23 cellular contexts compared by ENCODE assay signal in the genomic region with DNA sequence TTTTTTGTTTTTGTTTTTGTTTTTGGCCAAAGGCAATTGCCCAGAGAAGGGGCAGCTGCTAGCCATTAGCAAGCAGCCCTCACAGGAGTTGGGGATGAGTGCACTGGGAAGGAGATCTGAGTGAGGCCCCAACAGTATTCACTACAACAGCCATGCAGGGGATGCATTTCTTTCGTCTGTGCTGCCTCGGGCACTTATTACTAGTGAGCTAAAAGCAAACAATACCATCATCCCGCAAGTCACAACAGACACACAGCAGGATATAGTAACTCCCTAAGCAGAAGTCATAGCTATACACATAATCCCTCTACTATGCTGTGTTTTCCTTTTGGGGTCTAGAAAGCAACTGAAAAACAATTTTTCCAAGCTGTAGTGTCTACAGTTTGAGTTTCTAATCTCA. TPM values are rescaled to one million over a fixed set of nuclear protein-coding genes. Genes with fewer than 3 reads are reported as not detected.
DNase-seq lines count a peak whose midpoint lies in the region; ATAC-seq, FAIRE-seq and TF ChIP-seq lines count a peak whose summit lies in the region.
"Had no signal": no experiment of that assay in that cellular context is flagged by ENCODE, and none has a peak within 500 bp of the region (broad histone marks: within the 10 kb centered on the region; RNA-seq: fewer than 3 reads in every experiment).

No MANE protein-coding gene starts in this region.

- no peaks in the 10 kb centered on the region for H3K9me3 ChIP-seq in HAP-1
- no peaks in the 10 kb centered on the region for H3K9me3 ChIP-seq in CD4-positive, alpha-beta T cell (ENCODE audit: control insufficient read depth, low read length)
- H3K9me3 ChIP-seq: A549, MG63, SJSA1 had no signal

- H3K4me1 Mint-ChIP-seq in osteocyte (ENCODE audit: unreplicated experiment) = peaks cover 52% of the 10 kb centered on the region
- peaks cover 5% of the 10 kb centered on the region for H3K4me1 Mint-ChIP-seq in activated CD4-positive, alpha-beta T cell treated with anti-CD3 and anti-CD28 coated beads, Interleukin-2, amount 10 ng/mL, durations not matched to agents 7 days and 5 days
- no peaks in the 10 kb centered on the region for H3K4me1 Mint-ChIP-seq in CD4-positive, alpha-beta T cell (ENCODE audit: low read depth)

- no peak for FAIRE-seq in bronchial epithelial cell (lab: Jason Lieb, UNC)
- FAIRE-seq: A549, GM19239, H1, RCC 7860 had no signal

- no peaks in the 10 kb centered on the region for H3K27me3 Mint-ChIP-seq in osteocyte (ENCODE audit: unreplicated experiment)
- no peaks in the 10 kb centered on the region for H3K27me3 Mint-ChIP-seq in activated CD4-positive, alpha-beta T cell treated with anti-CD3 and anti-CD28 coated beads, Interleukin-2, amount 10 ng/mL, durations not matched to agents 7 days and 5 days
- no peaks in the 10 kb centered on the region for H3K27me3 Mint-ChIP-seq in CD4-positive, alpha-beta T cell

- H3K36me3 ChIP-seq in HAP-1 (replicated peaks) = peaks cover 21% of the 10 kb centered on the region
- peaks cover 2% of the 10 kb centered on the region for H3K36me3 ChIP-seq in bronchial epithelial cell (ENCODE audit: control insufficient read depth, insufficient read depth, low read length)

- in situ Hi-C loops in HAP-1 (cut with MboI; ENCODE audit: low sequenced_read_pairs) = loop anchor here (25.0 kb wide), 1 partner anchor 646 kb away; a partner anchor contains a TSS

- peak overlapping the region; percentile 44 for H3K4me3 Mint-ChIP-seq in osteocyte (ENCODE audit: unreplicated experiment)
- H3K4me3 Mint-ChIP-seq in activated CD4-positive, alpha-beta T cell treated with anti-CD3 and anti-CD28 coated beads, Interleukin-2, amount 10 ng/mL, durations not matched to agents 7 days and 5 days = no peak overlapping the region
- H3K4me3 Mint-ChIP-seq in CD4-positive, alpha-beta T cell = no peak overlapping the region
- H3K4me3 Mint-ChIP-seq: CD8-positive, alpha-beta T cell had no signal

- H3K4me1 ChIP-seq in HAP-1 = peaks cover 37% of the 10 kb centered on the region
- H3K4me1 ChIP-seq: A549 had no signal

- H3K36me3 Mint-ChIP-seq in osteocyte (ENCODE audit: unreplicated experiment) = peaks cover 47% of the 10 kb centered on the region
- peaks cover 11% of the 10 kb centered on the region for H3K36me3 Mint-ChIP-seq in activated CD4-positive, alpha-beta T cell treated with anti-CD3 and anti-CD28 coated beads, Interleukin-2, amount 10 ng/mL, durations not matched to agents 7 days and 5 days (ENCODE audit: low read depth)
- H3K36me3 Mint-ChIP-seq in CD4-positive, alpha-beta T cell (ENCODE audit: low read depth) = peaks cover 66% of the 10 kb centered on the region

- TF ChIP-seq CTCF in bronchial epithelial cell (IDR thresholded peaks at IDR 0.05; ENCODE audit: insufficient read depth, low read length, severe bottlenecking) (no peak), osteocyte (IDR thresholded peaks at IDR 0.05) (no peak)
- TF ChIP-seq CTCF in CD4-positive, alpha-beta T cell (IDR thresholded peaks at IDR 0.05) = no peak

- CTCF ChIA-PET in activated CD4-positive, alpha-beta T cell treated with anti-CD3 and anti-CD28 coated beads, Interleukin-2, amount 10 ng/mL, durations not matched to agents 7 days and 5 days (lab: Charles Lee) = interaction anchor here (0.7 to 2.5 kb wide), 5 partner anchors 9 to 232 kb away, joined by 3 to 10 read pairs (median 3); no protein-coding TSS in a partner anchor
- CTCF ChIA-PET in CD4-positive, alpha-beta T cell (lab: Charles Lee) = no interaction called here

- peak overlapping the region; percentile 80 for H3K27ac Mint-ChIP-seq in osteocyte (ENCODE audit: unreplicated experiment)
- H3K27ac Mint-ChIP-seq in activated CD4-positive, alpha-beta T cell treated with anti-CD3 and anti-CD28 coated beads, Interleukin-2, amount 10 ng/mL, durations not matched to agents 7 days and 5 days = no peak overlapping the region
- H3K27ac Mint-ChIP-seq in CD4-positive, alpha-beta T cell = no peak overlapping the region
- H3K27ac Mint-ChIP-seq: CD8-positive, alpha-beta T cell had no signal

- DNase-seq in HAP-1 (ENCODE audit: low spot score in 2 of 2) (peak; percentile 27 to 39), bronchial epithelial cell (ENCODE audit: low read depth) (peak; percentile 83), osteocyte (ENCODE audit: extremely low spot score, unreplicated experiment) (no peak), NCI-H1417 (lab: John Stamatoyannopoulos, UW) (no peak)
- DNase-seq in activated CD4-positive, alpha-beta T cell treated with anti-CD3 and anti-CD28 coated beads, Interleukin-2, amount 10 ng/mL, durations not matched to agents 7 days and 5 days = no peak
- no peak for DNase-seq in CD4-positive, alpha-beta T cell
- DNase-seq: C1 segment of cervical spinal cord; CD8-positive, alpha-beta T cell; DND-41; IMR-90; KG1; MG63; NCI-H1105 treated with DMSO at 0.1 percent for 48 hours; NCI-H2029; NCI-H446; NCI-H524 treated with DMSO at 0.1 percent for 48 hours; NCI-H774 had no signal

- no peak overlapping the region for H3K4me3 ChIP-seq in HAP-1
- no peak overlapping the region for H3K4me3 ChIP-seq in bronchial epithelial cell (ENCODE audit: low read depth, low read length)
- H3K4me3 ChIP-seq: A549, MG63, SJSA1 had no signal

- H3K27me3 ChIP-seq in HAP-1 (ENCODE audit: low read depth) (no peaks in the 10 kb centered on the region), bronchial epithelial cell (ENCODE audit: control insufficient read depth, insufficient read depth, low read length) (no peaks in the 10 kb centered on the region)
- H3K27me3 ChIP-seq in CD4-positive, alpha-beta T cell (ENCODE audit: control insufficient read depth, insufficient read depth, low read length) = no peaks in the 10 kb centered on the region
- H3K27me3 ChIP-seq: MG63, SJSA1 had no signal

- no peaks in the 10 kb centered on the region for H3K9me3 Mint-ChIP-seq in osteocyte (ENCODE audit: unreplicated experiment)
- no peaks in the 10 kb centered on the region for H3K9me3 Mint-ChIP-seq in activated CD4-positive, alpha-beta T cell treated with anti-CD3 and anti-CD28 coated beads, Interleukin-2, amount 10 ng/mL, durations not matched to agents 7 days and 5 days
- no peaks in the 10 kb centered on the region for H3K9me3 Mint-ChIP-seq in CD4-positive, alpha-beta T cell
- H3K9me3 Mint-ChIP-seq: CD8-positive, alpha-beta T cell had no signal

- no peak for ATAC-seq in HG03097 (IDR thresholded peaks at IDR 0.05; ENCODE audit: low FRiP score, unreplicated experiment)
- no peak for ATAC-seq in CD4-positive, alpha-beta T cell (ENCODE audit: poor library complexity)
- ATAC-seq: A549; CD8-positive, alpha-beta T cell had no signal

- intact Hi-C loops in CD4-positive, alpha-beta T cell (cut with DNase I, micrococcal nuclease) = no loop called here

- H3K27ac ChIP-seq in CD4-positive, alpha-beta T cell (ENCODE audit: low read depth, low read length) = no peak overlapping the region
- H3K27ac ChIP-seq: A549, SJSA1 had no signal

- POLR2A ChIA-PET in activated CD4-positive, alpha-beta T cell treated with anti-CD3 and anti-CD28 coated beads, Interleukin-2, amount 10 ng/mL, durations not matched to agents 7 days and 5 days (lab: Charles Lee) = no interaction called here
- POLR2A ChIA-PET in CD4-positive, alpha-beta T cell (lab: Charles Lee) = no interaction called here

RNA-seq across cellular contexts. Expression of a gene that starts 27.2 kb away (rescaled TPM):
- total RNA-seq in bronchial epithelial cell (114 and 155 TPM in 2 replicates), osteocyte (308 and 332 TPM in 2 replicates)
- total RNA-seq in activated CD4-positive, alpha-beta T cell treated with anti-CD3 and anti-CD28 coated beads, Interleukin-2, amount 10 ng/mL, durations not matched to agents 7 days and 5 days = 10 to 100 TPM; 38.8 to 39.3 TPM
- 10 to 100 TPM; 38.2 to 40.3 TPM for total RNA-seq in CD4-positive, alpha-beta T cell

RNA-seq across cellular contexts. Expression of a gene that starts 44.1 kb away (rescaled TPM):
- total RNA-seq in bronchial epithelial cell = 36.2 and 47.4 TPM in 2 replicates
- total RNA-seq in osteocyte = 90.4 and 122 TPM in 2 replicates
- 10 to 100 TPM; 45.4 to 46.5 TPM for total RNA-seq in activated CD4-positive, alpha-beta T cell treated with anti-CD3 and anti-CD28 coated beads, Interleukin-2, amount 10 ng/mL, durations not matched to agents 7 days and 5 days
- total RNA-seq in CD4-positive, alpha-beta T cell = 10 to 100 TPM; 20.1 to 22.8 TPM

RNA-seq across cellular contexts. Expression of a gene that starts 44.1 kb away (rescaled TPM):
- 5.5 and 7.7 TPM in 2 replicates for total RNA-seq in bronchial epithelial cell
- total RNA-seq in osteocyte = 10.0 and 10.3 TPM in 2 replicates
- 10 to 100 TPM; 13.4 to 14.3 TPM for total RNA-seq in activated CD4-positive, alpha-beta T cell treated with anti-CD3 and anti-CD28 coated beads, Interleukin-2, amount 10 ng/mL, durations not matched to agents 7 days and 5 days
- 1 to 10 TPM; 8.5 TPM for total RNA-seq in CD4-positive, alpha-beta T cell

Comparison
In these comparisons a context has a peak if more than half of its experiments do, and no peak if none do; other contexts are left out.
1. DNase-seq: peak in HAP-1 (2 of 2) and bronchial epithelial cell (single experiment); none in osteocyte (single experiment), activated CD4-positive, alpha-beta T cell treated with anti-CD3 and anti-CD28 coated beads, Interleukin-2, amount 10 ng/mL, durations not matched to agents 7 days and 5 days (single experiment), NCI-H1417 (0 of 3) and CD4-positive, alpha-beta T cell (0 of 10).